13 cellular contexts compared by ENCODE assay signal in genomic region chr9:536597-537511, GRCh38. TPM values are rescaled to one million over a fixed set of nuclear protein-coding genes. Genes with fewer than 3 reads are reported as not detected.
DNase-seq lines count a peak whose midpoint lies in the region; ATAC-seq and TF ChIP-seq lines count a peak whose summit lies in the region.
"Had no signal": no experiment of that assay in that cellular context is flagged by ENCODE, and none has a peak within 500 bp of the region (broad histone marks: within the 10 kb centered on the region; RNA-seq: fewer than 3 reads in every experiment).

No MANE protein-coding gene starts in this region.

- H3K9ac ChIP-seq in SU-DHL-6 (ENCODE audit: low read length) = peak overlapping the region; percentile 50

- no peaks in the 10 kb centered on the region for H3K9me3 ChIP-seq in SU-DHL-6 (ENCODE audit: insufficient read depth, low read length)
- peaks cover 0 to 5% of the 10 kb centered on the region in 2 donors for H3K9me3 ChIP-seq in left lung
- no peaks in the 10 kb centered on the region for H3K9me3 ChIP-seq in hepatocyte (ENCODE audit: low read depth)

- intact Hi-C loops in left lung (cut with DNase I) = no loop called here

- H3K36me3 Mint-ChIP-seq in activated naive CD4-positive, alpha-beta T cell treated with anti-CD3 and anti-CD28 coated beads, Interleukin-2, amount 10 ng/mL, durations not matched to agents 7 days and 5 days = peaks cover 28% of the 10 kb centered on the region
- peaks cover 25% of the 10 kb centered on the region for H3K36me3 Mint-ChIP-seq in progenitor cell of endocrine pancreas (ENCODE audit: insufficient read depth)

- H3K27ac ChIP-seq in SU-DHL-6 (ENCODE audit: low read depth, low read length) (peak overlapping the region; percentile 89), left lung (no peak overlapping the region), hepatocyte (no peak overlapping the region)
- H3K27ac ChIP-seq: HL-60 had no signal

- H2AFZ ChIP-seq in SU-DHL-6 (ENCODE audit: low read depth, low read length, severe bottlenecking) = no peak overlapping the region
- H2AFZ ChIP-seq in hepatocyte = no peak overlapping the region

- H3K4me2 ChIP-seq in SU-DHL-6 (ENCODE audit: low read depth, low read length, poor library complexity, severe bottlenecking) (peak overlapping the region; percentile 65), hepatocyte (no peak overlapping the region)

- peak overlapping the region; percentile 20 for H3K4me3 ChIP-seq in SU-DHL-6 (ENCODE audit: insufficient read depth, low read length, poor library complexity, severe bottlenecking)
- H3K4me3 ChIP-seq in left lung = no peak overlapping the region
- no peak overlapping the region for H3K4me3 ChIP-seq in hepatocyte

- H3K27me3 ChIP-seq in SU-DHL-6 (ENCODE audit: low read length) (no peaks in the 10 kb centered on the region), left lung (no peaks in the 10 kb centered on the region), hepatocyte (no peaks in the 10 kb centered on the region)

- H3K79me2 ChIP-seq in SU-DHL-6 (ENCODE audit: insufficient read depth, low read length) (peaks cover 98% of the 10 kb centered on the region), hepatocyte (peaks cover 11% of the 10 kb centered on the region)

- no peaks in the 10 kb centered on the region for H3K4me1 ChIP-seq in left lung
- peaks cover 17% of the 10 kb centered on the region for H3K4me1 ChIP-seq in hepatocyte (ENCODE audit: insufficient read depth)

- peak overlapping the region; percentile 93 for H3K27ac Mint-ChIP-seq in activated naive CD4-positive, alpha-beta T cell treated with anti-CD3 and anti-CD28 coated beads, Interleukin-2, amount 10 ng/mL, durations not matched to agents 7 days and 5 days
- peak overlapping the region; percentile 80 for H3K27ac Mint-ChIP-seq in progenitor cell of endocrine pancreas

- peak; percentile 27 for DNase-seq in activated naive CD4-positive, alpha-beta T cell treated with anti-CD3 and anti-CD28 coated beads, Interleukin-2, amount 10 ng/mL, durations not matched to agents 7 days and 5 days
- no peak for DNase-seq in activated naive CD4-positive, alpha-beta T cell treated with Interleukin-2 at 50 U/mL for 16 hours
- DNase-seq in NCI-H1105 (lab: John Stamatoyannopoulos, UW) (peak; percentile 89), progenitor cell of endocrine pancreas (ENCODE audit: low spot score, unreplicated experiment) (no peak), left lung (no peak), hepatocyte (ENCODE audit: low spot score) (no peak)
- DNase-seq in effector CD8-positive, alpha-beta T cell (lab: John Stamatoyannopoulos, UW) = no peak
- DNase-seq: activated CD4-positive, alpha-beta T cell treated with anti-CD3 and anti-CD28 coated beads for 48 hours; aorta; NCI-H1048; SHP77 treated with DMSO at 0.1 percent for 48 hours had no signal

- no peaks in the 10 kb centered on the region for H3K9me2 ChIP-seq in SU-DHL-6 (replicated peaks; ENCODE audit: insufficient read depth, low read length)
- H3K9me2 ChIP-seq in hepatocyte (replicated peaks; ENCODE audit: insufficient read depth) = no peaks in the 10 kb centered on the region

- peak overlapping the region; percentile 65 for H3K4me3 Mint-ChIP-seq in activated naive CD4-positive, alpha-beta T cell treated with anti-CD3 and anti-CD28 coated beads, Interleukin-2, amount 10 ng/mL, durations not matched to agents 7 days and 5 days
- H3K4me3 Mint-ChIP-seq in progenitor cell of endocrine pancreas (ENCODE audit: low read depth) = no peak overlapping the region

- no peaks in the 10 kb centered on the region for H3K27me3 Mint-ChIP-seq in activated naive CD4-positive, alpha-beta T cell treated with anti-CD3 and anti-CD28 coated beads, Interleukin-2, amount 10 ng/mL, durations not matched to agents 7 days and 5 days
- H3K27me3 Mint-ChIP-seq in progenitor cell of endocrine pancreas = no peaks in the 10 kb centered on the region

- H4K20me1 ChIP-seq in SU-DHL-6 (ENCODE audit: low read depth, low read length) (no peaks in the 10 kb centered on the region), hepatocyte (ENCODE audit: insufficient read depth, poor library complexity, severe bottlenecking) (no peaks in the 10 kb centered on the region)

- CTCF ChIA-PET in activated naive CD4-positive, alpha-beta T cell treated with anti-CD3 and anti-CD28 coated beads, Interleukin-2, amount 10 ng/mL, durations not matched to agents 7 days and 5 days (lab: Charles Lee) = interaction anchor here (1.7 kb wide), 1 partner anchor 10 kb away, joined by 3 read pairs; no protein-coding TSS in a partner anchor

- peaks cover 9% of the 10 kb centered on the region for H3K9me3 Mint-ChIP-seq in activated naive CD4-positive, alpha-beta T cell treated with anti-CD3 and anti-CD28 coated beads, Interleukin-2, amount 10 ng/mL, durations not matched to agents 7 days and 5 days
- H3K9me3 Mint-ChIP-seq in progenitor cell of endocrine pancreas (ENCODE audit: low read depth) = peaks cover 14% of the 10 kb centered on the region

- 82% methylated on average over 11 of the region's 11 CpGs for WGBS in hepatocyte (ENCODE audit: low lambda C conversion rate, missing lambda C conversion rate)

- H3F3A ChIP-seq in SU-DHL-6 (ENCODE audit: insufficient read depth) = peaks cover 62% of the 10 kb centered on the region

- peak; percentile 53 for TF ChIP-seq CTCF in SU-DHL-6 (IDR thresholded peaks at IDR 0.05; ENCODE audit: insufficient read depth, low read length, poor library complexity, severe bottlenecking)
- no peak for TF ChIP-seq CTCF in progenitor cell of endocrine pancreas (IDR thresholded peaks at IDR 0.05; ENCODE audit: unreplicated experiment)
- TF ChIP-seq CTCF in left lung (IDR thresholded peaks at IDR 0.05) = no peak
- TF ChIP-seq CTCF in hepatocyte (IDR thresholded peaks at IDR 0.05; ENCODE audit: poor library complexity) = no peak

- no peak for ATAC-seq in left lung

- peaks cover 42% of the 10 kb centered on the region for H3K4me1 Mint-ChIP-seq in activated naive CD4-positive, alpha-beta T cell treated with anti-CD3 and anti-CD28 coated beads, Interleukin-2, amount 10 ng/mL, durations not matched to agents 7 days and 5 days
- H3K4me1 Mint-ChIP-seq in progenitor cell of endocrine pancreas (ENCODE audit: low read depth) = peaks cover 52% of the 10 kb centered on the region

- H3K36me3 ChIP-seq in SU-DHL-6 (ENCODE audit: low read length) (peaks cover 37% of the 10 kb centered on the region), left lung (no peaks in the 10 kb centered on the region), hepatocyte (replicated peaks; ENCODE audit: insufficient read depth, low read depth) (peaks cover 5% of the 10 kb centered on the region)

RNA-seq across cellular contexts. Expression of gene KANK1, which starts 32.4 kb away (rescaled TPM):
- total RNA-seq in progenitor cell of endocrine pancreas (48.2 and 48.6 TPM in 2 replicates), left lung (10 to 100 TPM; 30.3 to 35.9 TPM), hepatocyte (33.6 and 40.8 TPM in 2 replicates)
- polyA plus RNA-seq in hepatocyte = 21.7 and 23.0 TPM in 2 replicates

Comparison
In these comparisons a context has a peak if more than half of its experiments do, and no peak if none do; other contexts are left out.
1. DNase-seq: peak in activated naive CD4-positive, alpha-beta T cell treated with anti-CD3 and anti-CD28 coated beads, Interleukin-2, amount 10 ng/mL, durations not matched to agents 7 days and 5 days (single experiment) and NCI-H1105 (single experiment); none in activated naive CD4-positive, alpha-beta T cell treated with Interleukin-2 at 50 U/mL for 16 hours (single experiment), progenitor cell of endocrine pancreas (single experiment), effector CD8-positive, alpha-beta T cell (single experiment), left lung (0 of 2) and hepatocyte (single experiment).